Comparison of ENCODE assay signal across 2 cellular contexts in genomic region chr1:205935869-205936268, GRCh38.
TF ChIP-seq lines count a peak whose summit lies in the region.

No MANE protein-coding gene starts in this region.

TF ChIP-seq in IMR-90, 13 proteins besides CTCF, POLR2A, EP300 and RAD21:
- TF ChIP-seq MAFK (IDR thresholded peaks at IDR 0.05; ENCODE audit: low read depth, low read length) (no peak), MAZ (IDR thresholded peaks at IDR 0.05; ENCODE audit: borderline replicate concordance, low read depth, low read length) (no peak), BHLHE40 (IDR thresholded peaks at IDR 0.05; ENCODE audit: low read depth, low read length) (no peak), RFX5 (IDR thresholded peaks at IDR 0.05; ENCODE audit: low read depth, low read length) (no peak), MXI1 (IDR thresholded peaks at IDR 0.05; ENCODE audit: borderline replicate concordance, low read depth, low read length) (no peak), CEBPB (IDR thresholded peaks at IDR 0.05; ENCODE audit: low read depth, low read length) (no peak), NFE2L2 (IDR thresholded peaks at IDR 0.05; ENCODE audit: low read depth, low read length) (no peak), USF2 (IDR thresholded peaks at IDR 0.05; ENCODE audit: low read depth, low read length) (no peak), CHD1 (IDR thresholded peaks at IDR 0.05; ENCODE audit: low read depth, low read length) (no peak), RCOR1 (IDR thresholded peaks at IDR 0.05; ENCODE audit: insufficient replicate concordance, low read length) (no peak), FOS (IDR thresholded peaks at IDR 0.05; ENCODE audit: low read depth, low read length) (no peak), SMC3 (IDR thresholded peaks at IDR 0.05; ENCODE audit: low read depth, low read length) (no peak), ELK1 (IDR thresholded peaks at IDR 0.05; ENCODE audit: borderline replicate concordance, low read depth, low read length) (no peak)
TF ChIP-seq in IMR-90: peak in this region for 0.

TF ChIP-seq in H1, 55 proteins besides CTCF, POLR2A, EP300 and RAD21:
- TF ChIP-seq TEAD4 (IDR thresholded peaks at IDR 0.05; ENCODE audit: low read depth, low read length) (no peak), ATF2 (IDR thresholded peaks at IDR 0.05; ENCODE audit: low read length) (no peak), POU5F1 (IDR thresholded peaks at IDR 0.05; ENCODE audit: low read depth, low read length) (no peak), USF2 (IDR thresholded peaks at IDR 0.05; ENCODE audit: low read length) (no peak), PHF8 (conservative IDR thresholded peaks at IDR 0.05; ENCODE audit: low read depth, low read length) (no peak), SP2 (IDR thresholded peaks at IDR 0.05; ENCODE audit: low read length) (no peak), MAX (IDR thresholded peaks at IDR 0.05) (no peak), BCL11A (IDR thresholded peaks at IDR 0.05; ENCODE audit: low read depth in 2 of 2, low read length in 2 of 2) (no peak), CREB1 (IDR thresholded peaks at IDR 0.05) (no peak)
